In the genomic region with DNA sequence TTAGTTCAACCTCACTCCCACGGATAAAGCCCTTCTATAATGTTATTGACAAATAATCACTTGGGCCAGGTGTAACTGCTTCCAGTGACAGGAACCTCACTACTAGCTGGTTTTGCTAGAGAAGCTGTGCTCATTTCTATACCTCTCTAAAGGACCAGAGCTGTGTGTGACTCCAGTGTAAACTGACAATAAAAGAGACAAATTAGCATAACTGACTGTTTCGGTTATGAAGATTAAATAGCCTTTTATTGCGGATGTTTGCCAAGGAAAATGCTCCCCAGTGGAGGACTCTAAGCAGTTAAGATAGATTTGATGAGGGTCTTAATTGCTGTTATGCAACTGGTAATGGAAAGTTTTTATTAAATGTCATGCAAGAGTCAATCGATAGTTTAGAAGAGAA, we compare ENCODE assay signal across 22 cellular contexts.
"Had no signal": no experiment of that assay in that cellular context is flagged by ENCODE, and none has a peak within 500 bp of the region (broad histone marks: within the 10 kb centered on the region; RNA-seq: fewer than 3 reads in every experiment).

No MANE protein-coding gene starts in this region.

- DNase-seq: activated CD8-positive, alpha-beta memory T cell treated with anti-CD3 and anti-CD28 coated beads for 24 hours; activated CD8-positive, alpha-beta memory T cell treated with anti-CD3 and anti-CD28 coated beads, Interleukin-2, amount 50 U/mL, for 4 hours; activated naive CD4-positive, alpha-beta T cell treated with Interleukin-2 at 50 U/mL for 16 hours; activated naive CD8-positive, alpha-beta T cell treated with anti-CD3 and anti-CD28 coated beads for 36 hours; activated T-cell treated with anti-CD3 and anti-CD28 coated beads, Interleukin-2, amount 50 U/mL, for 4 hours; amniotic stem cell; cerebellar nuclear complex; cortex of kidney; endodermal cell; esophagus squamous epithelium; gastrocnemius medialis; hippocampal formation; left ventricle myocardium superior; mammary epithelial cell; natural killer cell; sigmoid colon; stimulated activated CD4-positive, alpha-beta T cell treated with anti-CD3 and anti-CD28 coated beads, Interleukin-2, amount 100 ng/mL, for 48 hours; stimulated activated naive CD4-positive, alpha-beta T cell; testis; trophoblast cell; uterus had no signal

- ATAC-seq: activated T-cell treated with anti-CD3 and anti-CD28 coated beads, Interleukin-2, amount 50 U/mL, for 4 hours; gastrocnemius medialis; left ventricle myocardium superior; natural killer cell; WTC11 had no signal
